In the genomic region with DNA sequence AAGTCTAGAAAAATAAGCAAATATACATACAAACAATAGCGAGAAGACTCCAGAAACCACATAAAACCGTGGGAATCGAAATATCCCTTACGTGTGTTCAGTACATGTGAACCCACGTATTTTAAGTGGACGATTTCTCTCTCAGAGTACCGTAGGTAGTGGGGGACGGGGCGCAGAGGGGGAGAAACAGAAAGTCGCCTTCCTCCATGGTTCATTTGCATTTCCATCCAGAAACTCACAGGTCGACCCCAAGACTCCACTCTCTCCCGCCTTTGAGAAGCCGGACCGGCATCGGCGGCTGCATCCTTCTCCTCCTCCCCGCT, we compare ENCODE assay signal across 8 cellular contexts. TPM values are rescaled to one million over a fixed set of nuclear protein-coding genes. Genes with fewer than 3 reads are reported as not detected.
DNase-seq lines count a peak whose midpoint lies in the region; ATAC-seq, FAIRE-seq and TF ChIP-seq lines count a peak whose summit lies in the region.

No MANE protein-coding gene starts in this region.

- H2AFZ ChIP-seq in mammary epithelial cell (ENCODE audit: low read depth, low read length): peak overlapping the region; percentile 91

- DNase-seq in A549 (ENCODE audit: low read depth in 1 of 2, low spot score in 1 of 2) (no peak), mammary epithelial cell (no peak), NCI-H2196 (lab: John Stamatoyannopoulos, UW; ENCODE audit: unreplicated experiment) (no peak)

- H3K9ac ChIP-seq in mammary epithelial cell (ENCODE audit: insufficient read depth, low read length): no peak overlapping the region
- H3K9ac ChIP-seq in mucosa of rectum (ENCODE audit: low read depth in 1 of 2, low read length in 2 of 2): peak overlapping the region; percentile 26 to 60

- no peaks in the 10 kb centered on the region for H3K9me3 ChIP-seq in A549
- H3K9me3 ChIP-seq in mammary epithelial cell (replicated peaks; ENCODE audit: insufficient read depth, low read length): no peaks in the 10 kb centered on the region
- no peaks in the 10 kb centered on the region for H3K9me3 ChIP-seq in mucosa of rectum (ENCODE audit: control insufficient read depth in 2 of 2, low read length in 2 of 2)

- WGBS in A549 (ENCODE audit: missing lambda C conversion rate): under 1% methylated on average over 15 of the region's 17 CpGs
- 26% methylated on average over 9 of the region's 17 CpGs for WGBS in mammary epithelial cell (ENCODE audit: low coverage, missing lambda C conversion rate)

- dilution Hi-C loops in mammary epithelial cell (cut with HindIII; ENCODE audit: low sequenced_read_pairs): no loop called here

- H3K36me3 ChIP-seq in mammary epithelial cell (ENCODE audit: insufficient read depth, low read length): no peaks in the 10 kb centered on the region
- no peaks in the 10 kb centered on the region for H3K36me3 ChIP-seq in mucosa of rectum (ENCODE audit: control insufficient read depth in 2 of 2, insufficient read depth in 2 of 2, low read length in 2 of 2)

- TF ChIP-seq RAD21 in A549 (conservative IDR thresholded peaks at IDR 0.05 in 1 of 2, IDR thresholded peaks at IDR 0.05 in 1 of 2): no peak

- H3K4me2 ChIP-seq in A549 (peak overlapping the region; percentile 88), mammary epithelial cell (ENCODE audit: insufficient read depth, low read depth, low read length) (peak overlapping the region; percentile 86)

- H3K27ac ChIP-seq in A549: peak overlapping the region; percentile 79 to 95
- no peak overlapping the region for H3K27ac ChIP-seq in mammary epithelial cell (ENCODE audit: insufficient read depth, low read depth, low read length)
- no peak overlapping the region for H3K27ac ChIP-seq in mucosa of rectum (ENCODE audit: low read depth in 2 of 2, low read length in 2 of 2)

- FAIRE-seq in A549 (lab: Jason Lieb, UNC): no peak

- no peak for TF ChIP-seq EP300 in A549 (IDR thresholded peaks at IDR 0.05)

- ATAC-seq in A549: no peak; a peak in 1 of 6 replicates
- ATAC-seq in HG02588 (IDR thresholded peaks at IDR 0.05; ENCODE audit: unreplicated experiment): peak; percentile 2
- no peak for ATAC-seq in GM21360 (IDR thresholded peaks at IDR 0.05; ENCODE audit: unreplicated experiment)
- no peak for ATAC-seq in HG03439 (IDR thresholded peaks at IDR 0.05; ENCODE audit: unreplicated experiment)
- ATAC-seq in GM19463 (IDR thresholded peaks at IDR 0.05; ENCODE audit: unreplicated experiment): no peak

- intact Hi-C loops in mammary epithelial cell (cut with micrococcal nuclease): no loop called here

- POLR2A ChIA-PET in A549 (lab: Yijun Ruan, JAX): no interaction called here

- in situ Hi-C loops in mammary epithelial cell (cut with MboI; ENCODE audit: low sequenced_read_pairs in 2 of 2): no loop called here

- CTCF ChIA-PET in A549 (lab: Yijun Ruan, JAX): interaction anchor here (1.1 to 1.5 kb wide), 2 partner anchors 11 to 100 kb away, joined by 3 to 5 read pairs; no protein-coding TSS in a partner anchor
- CTCF ChIA-PET in mammary epithelial cell (lab: Charles Lee; ENCODE audit: low non-redundant PET): no interaction called here

- no peaks in the 10 kb centered on the region for H3K27me3 ChIP-seq in mammary epithelial cell (ENCODE audit: insufficient read depth, low read length)
- no peaks in the 10 kb centered on the region for H3K27me3 ChIP-seq in mucosa of rectum (ENCODE audit: control insufficient read depth in 2 of 2, insufficient read depth in 2 of 2, low read length in 2 of 2)

- H3K4me1 ChIP-seq in A549 (peaks cover 5% of the 10 kb centered on the region; the same call in 1 of the 3 replicates), mammary epithelial cell (ENCODE audit: insufficient read depth, low read length) (peaks cover 4% of the 10 kb centered on the region), mucosa of rectum (ENCODE audit: control insufficient read depth in 2 of 2, insufficient read depth in 2 of 2, low read length in 2 of 2) (peaks cover 3 to 4% of the 10 kb centered on the region in 2 donors)

- no peak for TF ChIP-seq POLR2A in A549 (IDR thresholded peaks at IDR 0.05; ENCODE audit: low read length)

- H3K79me2 ChIP-seq in mammary epithelial cell (ENCODE audit: insufficient read depth, low read length): no peaks in the 10 kb centered on the region

- H3K4me3 ChIP-seq in A549: peak overlapping the region; percentile 73
- H3K4me3 ChIP-seq in mammary epithelial cell (replicated peaks in 1 of 3; ENCODE audit: insufficient read depth in 1 of 3, low read depth in 2 of 3, low read length in 3 of 3): peak overlapping the region; percentile 45 to 52 (median 52)
- peak overlapping the region; percentile 70 to 76 for H3K4me3 ChIP-seq in mucosa of rectum (ENCODE audit: low read length in 2 of 2)

- no peak for TF ChIP-seq CTCF in A549 (IDR thresholded peaks at IDR 0.05)
- TF ChIP-seq CTCF in mammary epithelial cell (conservative IDR thresholded peaks at IDR 0.05 in 1 of 2, IDR thresholded peaks at IDR 0.05 in 1 of 2; ENCODE audit: extremely low read depth in 1 of 2, insufficient read depth in 1 of 2, low read depth in 1 of 2, low read length in 2 of 2): no peak

- BruUV-seq in mammary epithelial cell (replicated peaks; lab: Mats Ljungman, UMichigan): no TSS peak

- H4K20me1 ChIP-seq in mammary epithelial cell (ENCODE audit: insufficient read depth, low read length): no peaks in the 10 kb centered on the region

TF ChIP-seq in A549, 52 proteins besides CTCF, POLR2A, EP300 and RAD21:
- TF ChIP-seq ESRRA (IDR thresholded peaks at IDR 0.05; ENCODE audit: borderline replicate concordance, low read length): no peak
- TF ChIP-seq, protein P1, sequence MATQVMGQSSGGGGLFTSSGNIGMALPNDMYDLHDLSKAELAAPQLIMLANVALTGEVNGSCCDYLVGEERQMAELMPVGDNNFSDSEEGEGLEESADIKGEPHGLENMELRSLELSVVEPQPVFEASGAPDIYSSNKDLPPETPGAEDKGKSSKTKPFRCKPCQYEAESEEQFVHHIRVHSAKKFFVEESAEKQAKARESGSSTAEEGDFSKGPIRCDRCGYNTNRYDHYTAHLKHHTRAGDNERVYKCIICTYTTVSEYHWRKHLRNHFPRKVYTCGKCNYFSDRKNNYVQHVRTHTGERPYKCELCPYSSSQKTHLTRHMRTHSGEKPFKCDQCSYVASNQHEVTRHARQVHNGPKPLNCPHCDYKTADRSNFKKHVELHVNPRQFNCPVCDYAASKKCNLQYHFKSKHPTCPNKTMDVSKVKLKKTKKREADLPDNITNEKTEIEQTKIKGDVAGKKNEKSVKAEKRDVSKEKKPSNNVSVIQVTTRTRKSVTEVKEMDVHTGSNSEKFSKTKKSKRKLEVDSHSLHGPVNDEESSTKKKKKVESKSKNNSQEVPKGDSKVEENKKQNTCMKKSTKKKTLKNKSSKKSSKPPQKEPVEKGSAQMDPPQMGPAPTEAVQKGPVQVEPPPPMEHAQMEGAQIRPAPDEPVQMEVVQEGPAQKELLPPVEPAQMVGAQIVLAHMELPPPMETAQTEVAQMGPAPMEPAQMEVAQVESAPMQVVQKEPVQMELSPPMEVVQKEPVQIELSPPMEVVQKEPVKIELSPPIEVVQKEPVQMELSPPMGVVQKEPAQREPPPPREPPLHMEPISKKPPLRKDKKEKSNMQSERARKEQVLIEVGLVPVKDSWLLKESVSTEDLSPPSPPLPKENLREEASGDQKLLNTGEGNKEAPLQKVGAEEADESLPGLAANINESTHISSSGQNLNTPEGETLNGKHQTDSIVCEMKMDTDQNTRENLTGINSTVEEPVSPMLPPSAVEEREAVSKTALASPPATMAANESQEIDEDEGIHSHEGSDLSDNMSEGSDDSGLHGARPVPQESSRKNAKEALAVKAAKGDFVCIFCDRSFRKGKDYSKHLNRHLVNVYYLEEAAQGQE (IDR thresholded peaks at IDR 0.05): no peak
- no peak for TF ChIP-seq SMC3 (IDR thresholded peaks at IDR 0.05)
- no peak for TF ChIP-seq ZFP36 (IDR thresholded peaks at IDR 0.05; ENCODE audit: borderline replicate concordance, partially characterized antibody)
- TF ChIP-seq ZNF302 (CRISPR knock-in tag; IDR thresholded peaks at IDR 0.05): no peak

RNA-seq across cellular contexts. Expression of gene ENPP1, which starts 0.5 kb away (rescaled TPM):
- polyA plus RNA-seq in A549 (2011; rRNA removed) (5.3 and 5.6 TPM in 2 replicates), A549 (2017; fragmentation: RNase III; extraction: RNeasy Plus Mini Kit Qiagen cat#74134 plus additional on column Dnase treatment) (0.91 to 1.1 TPM (median 0.97 TPM) in 3 replicates), mammary epithelial cell (0.17 TPM)
- polyA plus RNA-seq in A549 (2012; cell fraction: cytosol; rRNA removed): 0.47 and 0.59 TPM in 2 replicates
- 0.47 and 0.62 TPM in 2 replicates for polyA plus RNA-seq in A549 (2012; cell fraction: nucleus; rRNA removed)
- 3.2 and 4.5 TPM in 2 replicates for polyA minus RNA-seq in A549 (2011; rRNA and poly(A)+ RNA removed)
- total RNA-seq in mammary epithelial cell: under 1 TPM; 0.40 to 0.67 TPM
- not detected for polyA minus RNA-seq in mammary epithelial cell

Comparison
In these comparisons a context has a peak if more than half of its experiments do, and no peak if none do; other contexts are left out.
1. H3K27ac ChIP-seq: peak in A549 (2 of 2); none in mammary epithelial cell (single experiment) and mucosa of rectum (0 of 2).
2. Peak in every context shown above with its lines, with median percentiles within 50 percentile points of each other: H3K4me3 ChIP-seq.